8 cellular contexts compared by ENCODE assay signal in genomic region chr9:132160802-132161742, GRCh38. TPM values are rescaled to one million over a fixed set of nuclear protein-coding genes. Genes with fewer than 3 reads are reported as not detected.
DNase-seq lines count a peak whose midpoint lies in the region; ATAC-seq and TF ChIP-seq lines count a peak whose summit lies in the region.

No MANE protein-coding gene starts in this region.

- H3K27ac Mint-ChIP-seq in T-helper 17 cell, result peak overlapping the region; percentile 29

- peaks cover 61% of the 10 kb centered on the region for H3K27me3 Mint-ChIP-seq in T-helper 17 cell

- POLR2A ChIA-PET in HEK293 (lab: Yijun Ruan, JAX), result interaction anchor here (0.7 kb wide), 1 partner anchor 9 kb away, joined by 4 read pairs; no protein-coding TSS in a partner anchor

- CTCF ChIA-PET in HEK293 (lab: Yijun Ruan, JAX), result interaction anchor here (2.7 to 7.4 kb wide), 2 partner anchors 8 to 75 kb away, joined by 15 to 46 read pairs; no protein-coding TSS in a partner anchor

- H3K4me1 Mint-ChIP-seq in T-helper 17 cell, result peaks cover 7% of the 10 kb centered on the region

- H3K27ac ChIP-seq in HEK293 (ENCODE audit: extremely low read depth, low read depth, low read length) (0 out of 2 replicates have a peak overlapping the region, but pooled peaks have one; percentile 16), ascending aorta (no peak overlapping the region)

- H3K36me3 ChIP-seq in HEK293 (ENCODE audit: control insufficient read depth in 2 of 2, insufficient read depth in 1 of 2, low read length in 2 of 2) (no peaks in the 10 kb centered on the region), ascending aorta (no peaks in the 10 kb centered on the region), kidney epithelial cell (ENCODE audit: control insufficient read depth, insufficient read depth, low read length) (no peaks in the 10 kb centered on the region)

- intact Hi-C loops in ascending aorta (cut with DNase I), result no loop called here

- H3K9me3 ChIP-seq in HEK293 (ENCODE audit: control insufficient read depth, insufficient read depth, low read depth, low read length), result no peaks in the 10 kb centered on the region
- no peaks in the 10 kb centered on the region for H3K9me3 ChIP-seq in T-helper 17 cell (ENCODE audit: control insufficient read depth, low read length, poor library complexity, severe bottlenecking)
- no peaks in the 10 kb centered on the region for H3K9me3 ChIP-seq in ascending aorta

- H3K27me3 ChIP-seq in ascending aorta (peaks cover 17% of the 10 kb centered on the region), kidney epithelial cell (ENCODE audit: control insufficient read depth, insufficient read depth, low read length) (peaks cover 80% of the 10 kb centered on the region)

- TF ChIP-seq CTCF in HEK293 (tag by site-specific recombination; IDR thresholded peaks at IDR 0.05) (no peak), ascending aorta (IDR thresholded peaks at IDR 0.05) (no peak), kidney epithelial cell (IDR thresholded peaks at IDR 0.05; ENCODE audit: insufficient read depth, low read length, poor library complexity, severe bottlenecking) (no peak)

- H3K4me1 ChIP-seq in HEK293 (ENCODE audit: control insufficient read depth, insufficient read depth, low read length) (no peaks in the 10 kb centered on the region; the same call in 1 of the 2 replicates), ascending aorta (peaks cover 16 to 24% of the 10 kb centered on the region in 2 donors)

- DNase-seq in AG08396 (ENCODE audit: low spot score) (peak; percentile 77), T-helper 17 cell (peak in 2 of 3 donors; percentile 29 to 30), ascending aorta (ENCODE audit: low spot score in 2 of 2) (peak in 1 of 2 donors; percentile 68), kidney epithelial cell (ENCODE audit: low read depth) (peak; percentile 26), middle frontal gyrus (ENCODE audit: extremely low spot score, low spot score) (no peak)
- peak; percentile 61 for DNase-seq in stimulated activated CD4-positive, alpha-beta T cell treated with anti-CD3 and anti-CD28 coated beads, Interleukin-4, amount 100 ng/mL, for 24 hours

- ATAC-seq in T-helper 17 cell (peak; percentile 84), GM19452 (IDR thresholded peaks at IDR 0.05; ENCODE audit: unreplicated experiment) (no peak)

- H3K4me3 ChIP-seq in HEK293 (ENCODE audit: low read depth, low read length), result peak overlapping the region; percentile 55
- peak overlapping the region; percentile 68 to 82 for H3K4me3 ChIP-seq in ascending aorta
- peak overlapping the region; percentile 47 for H3K4me3 ChIP-seq in kidney epithelial cell (ENCODE audit: low read depth, low read length)

- peaks cover 2% of the 10 kb centered on the region for H3K36me3 Mint-ChIP-seq in T-helper 17 cell (ENCODE audit: low read depth)

- peak overlapping the region; percentile 96 for H3K4me3 Mint-ChIP-seq in T-helper 17 cell

TF ChIP-seq in HEK293, 187 proteins besides CTCF, POLR2A, EP300 and RAD21:
- TF ChIP-seq ZNF660 (tag by site-specific recombination; IDR thresholded peaks at IDR 0.05) (0 out of 2 replicates have a peak, but pooled peaks have one; percentile 24), ZNF513 (tag by site-specific recombination; IDR thresholded peaks at IDR 0.05) (no peak), SP2 (tag by site-specific recombination; IDR thresholded peaks at IDR 0.05) (peak; percentile 19; the same call in 1 of the 2 replicates), ZIC2 (tag by site-specific recombination; IDR thresholded peaks at IDR 0.05) (peak; percentile 93), ZNF654 (tag by site-specific recombination; IDR thresholded peaks at IDR 0.05; ENCODE audit: low read depth) (no peak), ZNF600 (tag by site-specific recombination; IDR thresholded peaks at IDR 0.05) (0 out of 2 replicates have a peak, but pooled peaks have one; percentile 29), ZNF585B (tag by site-specific recombination; IDR thresholded peaks at IDR 0.05) (no peak), GLIS2 (tag by site-specific recombination; IDR thresholded peaks at IDR 0.05) (peak; percentile 81), ZNF335 (tag by site-specific recombination; conservative IDR thresholded peaks at IDR 0.05) (no peak; the same call in 1 of the 2 replicates), ZFP41 (tag by site-specific recombination; IDR thresholded peaks at IDR 0.05; ENCODE audit: borderline replicate concordance) (no peak), ZFHX2 (tag by site-specific recombination; conservative IDR thresholded peaks at IDR 0.05) (peak; percentile 83), TCF7L2 (IDR thresholded peaks at IDR 0.05; ENCODE audit: borderline replicate concordance, low read depth, low read length) (no peak), ZNF639 (tag by site-specific recombination; IDR thresholded peaks at IDR 0.05) (no peak), OSR2 (tag by site-specific recombination; IDR thresholded peaks at IDR 0.05) (peak; percentile 87), ZNF555 (tag by site-specific recombination; conservative IDR thresholded peaks at IDR 0.05) (no peak), ZBTB17 (tag by site-specific recombination; IDR thresholded peaks at IDR 0.05) (peak; percentile 35), ZNF398 (tag by site-specific recombination; IDR thresholded peaks at IDR 0.05) (peak; percentile 54), MYNN (tag by site-specific recombination; IDR thresholded peaks at IDR 0.05; ENCODE audit: borderline replicate concordance) (peak; percentile 39; the same call in 1 of the 2 replicates), ZNF423 (tag by site-specific recombination; IDR thresholded peaks at IDR 0.05) (peak; percentile 38; the same call in 1 of the 2 replicates), EGR2 (tag by site-specific recombination; IDR thresholded peaks at IDR 0.05; ENCODE audit: low read depth) (peak; percentile 60), ZBTB20 (tag by site-specific recombination; IDR thresholded peaks at IDR 0.05) (peak; percentile 43), ZBTB44 (tag by site-specific recombination; IDR thresholded peaks at IDR 0.05) (0 out of 2 replicates have a peak, but pooled peaks have one; percentile 38), GLIS1 (tag by site-specific recombination; IDR thresholded peaks at IDR 0.05) (peak; percentile 99)

RNA-seq across cellular contexts. Expression of gene NTNG2, which starts 0.8 kb away (rescaled TPM):
- 1 to 10 TPM; 3.3 to 3.6 TPM for total RNA-seq in T-helper 17 cell
- 5.9 TPM for total RNA-seq in ascending aorta
- 0.42 and 0.89 TPM in 2 replicates for total RNA-seq in kidney epithelial cell
